In the genomic region with DNA sequence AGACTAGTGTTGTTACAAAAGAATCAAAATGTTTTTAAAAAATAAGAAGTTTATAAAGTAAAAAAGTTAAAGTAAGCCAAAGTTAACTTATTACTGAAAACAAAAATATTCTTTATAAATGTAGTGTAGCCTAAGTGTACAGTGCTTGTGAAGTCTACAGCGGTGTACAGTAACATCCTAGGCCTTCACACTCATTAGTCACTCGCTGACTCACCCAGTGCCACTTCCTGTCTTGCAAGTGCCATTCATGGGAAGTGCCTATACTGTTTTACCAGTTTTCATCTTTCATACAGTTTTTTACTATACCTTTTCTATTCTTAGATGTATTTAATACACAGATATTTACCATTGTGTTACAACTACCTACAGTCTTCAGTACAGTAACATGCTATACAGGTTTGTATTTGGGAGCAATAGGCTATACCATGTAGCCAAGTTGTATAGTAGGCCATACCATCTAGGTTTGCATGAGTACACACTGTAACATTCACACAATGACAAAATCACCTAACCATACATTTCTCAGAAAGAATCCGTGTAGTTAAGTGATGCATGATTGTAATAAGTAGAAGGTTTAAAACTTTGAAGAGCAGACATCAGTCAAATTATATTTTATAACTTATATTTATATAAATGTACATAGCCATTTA, we compare ENCODE assay signal across 9 cellular contexts. TPM values are rescaled to one million over a fixed set of nuclear protein-coding genes. Genes with fewer than 3 reads are reported as not detected.
DNase-seq lines count a peak whose midpoint lies in the region; ATAC-seq and TF ChIP-seq lines count a peak whose summit lies in the region.
"Had no signal": no experiment of that assay in that cellular context is flagged by ENCODE, and none has a peak within 500 bp of the region (broad histone marks: within the 10 kb centered on the region; RNA-seq: fewer than 3 reads in every experiment).

No MANE protein-coding gene starts in this region.

- H3K36me3 Mint-ChIP-seq in endothelial cell (ENCODE audit: low read depth, unreplicated experiment): no peaks in the 10 kb centered on the region
- H3K36me3 Mint-ChIP-seq: activated naive CD4-positive, alpha-beta T cell treated with anti-CD3 and anti-CD28 coated beads, Interleukin-2, amount 50 U/mL, for 24 hours had no signal

- peaks cover 2% of the 10 kb centered on the region for H3K27me3 Mint-ChIP-seq in endothelial cell (ENCODE audit: unreplicated experiment)
- H3K27me3 Mint-ChIP-seq: activated naive CD4-positive, alpha-beta T cell treated with anti-CD3 and anti-CD28 coated beads, Interleukin-2, amount 50 U/mL, for 24 hours had no signal

- no peak overlapping the region for H3K4me3 Mint-ChIP-seq in endothelial cell (ENCODE audit: unreplicated experiment)
- H3K4me3 Mint-ChIP-seq: activated naive CD4-positive, alpha-beta T cell treated with anti-CD3 and anti-CD28 coated beads, Interleukin-2, amount 50 U/mL, for 24 hours had no signal

- ATAC-seq in GM21576 (IDR thresholded peaks at IDR 0.05; ENCODE audit: unreplicated experiment) (peak; percentile 58), Panc1 (no peak; the same call in 1 of the 2 replicates)

- in situ Hi-C loops in Panc1 (cut with HindIII; ENCODE audit: low pct_unique_long_range_greater_than_20kb, low sequenced_read_pairs): no loop called here
- in situ Hi-C loops in astrocyte of the spinal cord (cut with HindIII; ENCODE audit: low sequenced_read_pairs): no loop called here

- intact Hi-C loops in Panc1 (cut with micrococcal nuclease; ENCODE audit: unreplicated experiment): no loop called here

- H3K4me1 Mint-ChIP-seq in endothelial cell (ENCODE audit: unreplicated experiment): no peaks in the 10 kb centered on the region
- H3K4me1 Mint-ChIP-seq: activated naive CD4-positive, alpha-beta T cell treated with anti-CD3 and anti-CD28 coated beads, Interleukin-2, amount 50 U/mL, for 24 hours had no signal

- H3K27me3 ChIP-seq in ACC112 (ENCODE audit: insufficient read depth, low read length) (no peaks in the 10 kb centered on the region), Panc1 (ENCODE audit: control insufficient read depth, insufficient read depth, low read length) (no peaks in the 10 kb centered on the region)

- no peaks in the 10 kb centered on the region for H3K9me3 Mint-ChIP-seq in endothelial cell (ENCODE audit: unreplicated experiment)
- H3K9me3 Mint-ChIP-seq: activated naive CD4-positive, alpha-beta T cell treated with anti-CD3 and anti-CD28 coated beads, Interleukin-2, amount 50 U/mL, for 24 hours had no signal

- POLR2A ChIA-PET in Panc1 (lab: Charles Lee): interaction anchor here (0.7 kb wide), 1 partner anchor 20 kb away, joined by 3 read pairs; no protein-coding TSS in a partner anchor

- H3K27ac Mint-ChIP-seq in endothelial cell (ENCODE audit: unreplicated experiment): no peak overlapping the region
- H3K27ac Mint-ChIP-seq: activated naive CD4-positive, alpha-beta T cell treated with anti-CD3 and anti-CD28 coated beads, Interleukin-2, amount 50 U/mL, for 24 hours had no signal

- no peaks in the 10 kb centered on the region for H3K9me3 ChIP-seq in Panc1 (ENCODE audit: control insufficient read depth, insufficient read depth, low read depth, low read length)

- peak overlapping the region; percentile 73 for H3K27ac ChIP-seq in ACC112 (ENCODE audit: low read depth, low read length)
- H3K27ac ChIP-seq in Panc1 (ENCODE audit: low read length): no peak overlapping the region

- DNase-seq in Panc1 (ENCODE audit: low read depth, low spot score) (peak; percentile 4), astrocyte of the spinal cord (ENCODE audit: low read depth, low spot score) (peak; percentile 87), mesenteric fat pad (ENCODE audit: low spot score) (no peak), NCI-H345 (lab: John Stamatoyannopoulos, UW) (no peak), endothelial cell (ENCODE audit: low spot score) (no peak)
- peak; percentile 10 to 14 for DNase-seq in stimulated activated CD4-positive, alpha-beta T cell treated with anti-CD3 and anti-CD28 coated beads, Interleukin-1b, Interleukin-23, amount 100 ng/mL, for 4 hours (ENCODE audit: low read depth in 2 of 2)

- H3K79me2 ChIP-seq in ACC112 (ENCODE audit: control insufficient read depth, insufficient read depth, low read length, unreplicated experiment): no peaks in the 10 kb centered on the region

- peak overlapping the region; percentile 36; the same call in 1 of the 2 replicates for H3K4me3 ChIP-seq in ACC112 (ENCODE audit: low read depth, low read length)
- no peak overlapping the region for H3K4me3 ChIP-seq in Panc1 (ENCODE audit: low read depth in 2 of 2, low read length in 2 of 2)
- no peak overlapping the region for H3K4me3 ChIP-seq in astrocyte of the spinal cord (ENCODE audit: low read depth, low read length)

- H3K4me1 ChIP-seq in ACC112 (ENCODE audit: control insufficient read depth, insufficient read depth, low read length, unreplicated experiment) (peaks cover 13% of the 10 kb centered on the region), Panc1 (ENCODE audit: control insufficient read depth, insufficient read depth, low read length) (no peaks in the 10 kb centered on the region)

- no TSS peak for BruUV-seq in Panc1 (replicated peaks; lab: Mats Ljungman, UMichigan)

- TF ChIP-seq CTCF in Panc1 (IDR thresholded peaks at IDR 0.05): no peak
- TF ChIP-seq CTCF in astrocyte of the spinal cord (IDR thresholded peaks at IDR 0.05; ENCODE audit: low read depth, low read length): no peak
- no peak for TF ChIP-seq CTCF in endothelial cell (IDR thresholded peaks at IDR 0.05; ENCODE audit: unreplicated experiment)

- H3K36me3 ChIP-seq in ACC112 (ENCODE audit: insufficient read depth, low read length): no peaks in the 10 kb centered on the region
- H3K36me3 ChIP-seq in Panc1 (ENCODE audit: control insufficient read depth, insufficient read depth, low read length): no peaks in the 10 kb centered on the region

- H2AFZ ChIP-seq in ACC112 (ENCODE audit: low read length, unreplicated experiment): peak overlapping the region; percentile 63

- CTCF ChIA-PET in Panc1 (lab: Charles Lee): no interaction called here

RNA-seq across cellular contexts. Expression of gene SERPINB7, which starts 13.4 kb away (rescaled TPM):
- total RNA-seq in Panc1 (2021; ENCODE audit: unreplicated experiment) (not detected), mesenteric fat pad (not detected), endothelial cell (ENCODE audit: unreplicated experiment) (not detected)
- not detected for polyA plus RNA-seq in Panc1 (2012; ENCODE audit: insufficient read length)

Comparison
In these comparisons a context has a peak if more than half of its experiments do, and no peak if none do; other contexts are left out.
1. DNase-seq: peak in Panc1 (single experiment), astrocyte of the spinal cord (single experiment) and stimulated activated CD4-positive, alpha-beta T cell treated with anti-CD3 and anti-CD28 coated beads, Interleukin-1b, Interleukin-23, amount 100 ng/mL, for 4 hours (2 of 2); none in mesenteric fat pad (single experiment), NCI-H345 (single experiment) and endothelial cell (single experiment).